11 cellular contexts compared by ENCODE assay signal in the genomic region with DNA sequence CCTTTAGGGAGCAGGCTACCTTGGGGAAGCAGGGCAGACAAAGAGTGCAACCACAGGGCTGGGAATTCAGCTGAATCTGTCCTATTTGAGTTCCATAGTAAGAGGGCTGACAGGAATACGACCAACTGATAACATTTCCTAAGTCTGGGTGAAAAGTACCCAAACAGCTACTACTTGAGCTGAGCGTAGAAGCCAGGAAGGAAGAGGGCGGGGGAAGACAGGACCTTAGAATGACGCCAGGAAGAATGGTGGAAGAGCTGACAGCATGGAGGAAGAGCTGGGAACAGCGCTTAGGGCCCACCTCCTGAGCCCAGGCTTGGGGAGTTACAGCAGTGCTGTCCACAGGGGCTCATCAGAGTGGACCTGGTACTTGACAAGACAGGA. TPM values are rescaled to one million over a fixed set of nuclear protein-coding genes. Genes with fewer than 3 reads are reported as not detected.
DNase-seq lines count a peak whose midpoint lies in the region; ATAC-seq and TF ChIP-seq lines count a peak whose summit lies in the region.
"Had no signal": no experiment of that assay in that cellular context is flagged by ENCODE, and none has a peak within 500 bp of the region (broad histone marks: within the 10 kb centered on the region; RNA-seq: fewer than 3 reads in every experiment).

No MANE protein-coding gene starts in this region.

- no peak overlapping the region for H3K9ac ChIP-seq in subcutaneous abdominal adipose tissue (ENCODE audit: low read length in 5 of 5)

- peaks cover 42% of the 10 kb centered on the region for H3K4me1 Mint-ChIP-seq in activated T-cell treated with anti-CD3 and anti-CD28 coated beads, Interleukin-2, amount 50 U/mL, for 24 hours (ENCODE audit: low read depth)
- H3K4me1 Mint-ChIP-seq in activated T-helper 17 cell treated with anti-CD3 and anti-CD28 coated beads, Interleukin-2, amount 50 U/mL, for 72 hours = peaks cover 18% of the 10 kb centered on the region

- H4K20me1 ChIP-seq in hepatocyte (ENCODE audit: insufficient read depth, poor library complexity, severe bottlenecking) = peaks cover 44% of the 10 kb centered on the region

- DNase-seq in activated T-cell treated with anti-CD3 and anti-CD28 coated beads, Interleukin-2, amount 50 U/mL, for 24 hours = no peak
- DNase-seq in activated T-cell treated with anti-CD3 and anti-CD28 coated beads for 4 hours (no peak), hepatocyte (ENCODE audit: low spot score) (no peak), CD1c-positive myeloid dendritic cell (ENCODE audit: extremely low spot score) (no peak), NCI-H69 (lab: John Stamatoyannopoulos, UW) (no peak)
- DNase-seq in stimulated activated CD4-positive, alpha-beta T cell treated with anti-CD3 and anti-CD28 coated beads, Interleukin-2, amount 100 ng/mL, for 24 hours = no peak
- DNase-seq: MM.1S, NCI-H510A treated with DMSO at 0.1 percent for 48 hours had no signal

- WGBS in hepatocyte (ENCODE audit: low lambda C conversion rate, missing lambda C conversion rate) = 65% methylated on average over 5 of the region's 5 CpGs

- H3K4me1 ChIP-seq in hepatocyte (ENCODE audit: insufficient read depth) (peaks cover 8% of the 10 kb centered on the region), subcutaneous abdominal adipose tissue (ENCODE audit: control insufficient read depth in 5 of 5, insufficient read depth in 5 of 5, low read length in 5 of 5) (peaks cover 5 to 18% (median 13%) of the 10 kb centered on the region in 5 donors)

- H3K36me3 ChIP-seq in hepatocyte (replicated peaks; ENCODE audit: insufficient read depth, low read depth) (no peaks in the 10 kb centered on the region), subcutaneous abdominal adipose tissue (ENCODE audit: control insufficient read depth in 5 of 5, insufficient read depth in 5 of 5, low read length in 5 of 5) (no peaks in the 10 kb centered on the region)

- no peak for ATAC-seq in activated T-helper 17 cell treated with anti-CD3 and anti-CD28 coated beads, Interleukin-2, amount 50 U/mL, for 72 hours (replicated peaks)

- H2AFZ ChIP-seq in hepatocyte = no peak overlapping the region

- H3K27ac ChIP-seq in hepatocyte (peak overlapping the region; percentile 34), subcutaneous abdominal adipose tissue (ENCODE audit: low read depth, low read length) (peak overlapping the region; percentile 1)
- H3K27ac ChIP-seq: SK-N-MC had no signal

- peaks cover 49% of the 10 kb centered on the region for H3K36me3 Mint-ChIP-seq in activated T-cell treated with anti-CD3 and anti-CD28 coated beads, Interleukin-2, amount 50 U/mL, for 24 hours (ENCODE audit: low read depth)
- H3K36me3 Mint-ChIP-seq in activated T-helper 17 cell treated with anti-CD3 and anti-CD28 coated beads, Interleukin-2, amount 50 U/mL, for 72 hours (ENCODE audit: low read depth) = peaks cover 71% of the 10 kb centered on the region

- no peaks in the 10 kb centered on the region for H3K9me3 Mint-ChIP-seq in activated T-cell treated with anti-CD3 and anti-CD28 coated beads, Interleukin-2, amount 50 U/mL, for 24 hours
- H3K9me3 Mint-ChIP-seq in activated T-helper 17 cell treated with anti-CD3 and anti-CD28 coated beads, Interleukin-2, amount 50 U/mL, for 72 hours = no peaks in the 10 kb centered on the region

- peaks cover 85% of the 10 kb centered on the region for H3K79me2 ChIP-seq in hepatocyte

- no peak overlapping the region for H3K4me2 ChIP-seq in hepatocyte

- H3K27me3 Mint-ChIP-seq in activated T-cell treated with anti-CD3 and anti-CD28 coated beads, Interleukin-2, amount 50 U/mL, for 24 hours = peaks cover 27% of the 10 kb centered on the region
- H3K27me3 Mint-ChIP-seq in activated T-helper 17 cell treated with anti-CD3 and anti-CD28 coated beads, Interleukin-2, amount 50 U/mL, for 72 hours = no peaks in the 10 kb centered on the region

- H3K9me3 ChIP-seq in hepatocyte (ENCODE audit: low read depth) (no peaks in the 10 kb centered on the region), subcutaneous abdominal adipose tissue (ENCODE audit: control insufficient read depth in 5 of 5, low read length in 5 of 5) (peaks cover 0 to 7% (median 0%) of the 10 kb centered on the region in 5 donors)

- H3K27me3 ChIP-seq in hepatocyte (no peaks in the 10 kb centered on the region), subcutaneous abdominal adipose tissue (ENCODE audit: control insufficient read depth in 5 of 5, insufficient read depth in 4 of 5, low read length in 5 of 5) (peaks cover 0 to 4% (median 0%) of the 10 kb centered on the region in 5 donors)

- peak overlapping the region; percentile 40 for H3K27ac Mint-ChIP-seq in activated T-cell treated with anti-CD3 and anti-CD28 coated beads, Interleukin-2, amount 50 U/mL, for 24 hours
- H3K27ac Mint-ChIP-seq in activated T-helper 17 cell treated with anti-CD3 and anti-CD28 coated beads, Interleukin-2, amount 50 U/mL, for 72 hours = no peak overlapping the region

- no peak overlapping the region for H3K4me3 Mint-ChIP-seq in activated T-cell treated with anti-CD3 and anti-CD28 coated beads, Interleukin-2, amount 50 U/mL, for 24 hours
- H3K4me3 Mint-ChIP-seq in activated T-helper 17 cell treated with anti-CD3 and anti-CD28 coated beads, Interleukin-2, amount 50 U/mL, for 72 hours = peak overlapping the region; percentile 52

- no peak overlapping the region for H3K4me3 ChIP-seq in hepatocyte
- H3K4me3 ChIP-seq in subcutaneous abdominal adipose tissue (ENCODE audit: low read depth in 1 of 5, low read length in 5 of 5) = peak overlapping the region in 1 of 5 donors; percentile 25
- H3K4me3 ChIP-seq: SK-N-MC had no signal

- H3K9me2 ChIP-seq in hepatocyte (replicated peaks; ENCODE audit: insufficient read depth) = no peaks in the 10 kb centered on the region

- TF ChIP-seq CTCF in hepatocyte (IDR thresholded peaks at IDR 0.05; ENCODE audit: poor library complexity) = no peak

RNA-seq across cellular contexts. Expression of gene MECP2, which starts 14.4 kb away (rescaled TPM):
- total RNA-seq in activated T-helper 17 cell treated with anti-CD3 and anti-CD28 coated beads, Interleukin-2, amount 50 U/mL, for 72 hours = 10 to 100 TPM; 72.2 to 87.8 TPM
- total RNA-seq in hepatocyte = 18.1 and 18.3 TPM in 2 replicates
- 19.4 and 21.1 TPM in 2 replicates for polyA plus RNA-seq in hepatocyte
